In genomic region chr11:62392944-62393628, GRCh38 we compare ENCODE assay signal across 10 cellular contexts. TPM values are rescaled to one million over a fixed set of nuclear protein-coding genes. Genes with fewer than 3 reads are reported as not detected.
DNase-seq lines count a peak whose midpoint lies in the region; ATAC-seq, FAIRE-seq and TF ChIP-seq lines count a peak whose summit lies in the region.
"Had no signal": no experiment of that assay in that cellular context is flagged by ENCODE, and none has a peak within 500 bp of the region (broad histone marks: within the 10 kb centered on the region; RNA-seq: fewer than 3 reads in every experiment).

No MANE protein-coding gene starts in this region.

- H3K4me3 Mint-ChIP-seq in CD4-positive, CD25-positive, alpha-beta regulatory T cell, result no peak overlapping the region

- no peak overlapping the region for H3K4me3 ChIP-seq in CD4-positive, CD25-positive, alpha-beta regulatory T cell (ENCODE audit: low read depth, low read length)
- H3K4me3 ChIP-seq in SU-DHL-6 (ENCODE audit: insufficient read depth, low read length, poor library complexity, severe bottlenecking) (no peak overlapping the region), keratinocyte (ENCODE audit: control insufficient read depth in 2 of 3, extremely low read depth in 1 of 3, insufficient read depth in 2 of 3, low read depth in 1 of 3, low read length in 3 of 3) (no peak overlapping the region)
- H3K4me3 ChIP-seq: psoas muscle, suprapubic skin had no signal

- H3K27me3 Mint-ChIP-seq in CD4-positive, CD25-positive, alpha-beta regulatory T cell, result peaks cover 24% of the 10 kb centered on the region

- no peaks in the 10 kb centered on the region for H3K9me3 ChIP-seq in CD4-positive, CD25-positive, alpha-beta regulatory T cell (ENCODE audit: control insufficient read depth in 2 of 2, low read length in 2 of 2)
- no peaks in the 10 kb centered on the region for H3K9me3 ChIP-seq in SU-DHL-6 (ENCODE audit: insufficient read depth, low read length)
- no peaks in the 10 kb centered on the region for H3K9me3 ChIP-seq in keratinocyte (ENCODE audit: control insufficient read depth, low read depth, low read length)
- H3K9me3 ChIP-seq: psoas muscle, suprapubic skin had no signal

- no peaks in the 10 kb centered on the region for H4K20me1 ChIP-seq in SU-DHL-6 (ENCODE audit: low read depth, low read length)
- H4K20me1 ChIP-seq in keratinocyte (ENCODE audit: control insufficient read depth, extremely low read depth, insufficient read depth, low read length), result no peaks in the 10 kb centered on the region

- H3K4me1 Mint-ChIP-seq in CD4-positive, CD25-positive, alpha-beta regulatory T cell, result peaks cover 5 to 12% (median 9%) of the 10 kb centered on the region in 4 donors

- no peaks in the 10 kb centered on the region for H3K4me1 ChIP-seq in CD4-positive, CD25-positive, alpha-beta regulatory T cell (ENCODE audit: control insufficient read depth, insufficient read depth, low read length, poor library complexity, severe bottlenecking)
- H3K4me1 ChIP-seq in keratinocyte (ENCODE audit: control insufficient read depth, extremely low read depth, insufficient read depth, low read length), result peaks cover 8% of the 10 kb centered on the region

- H3K27ac Mint-ChIP-seq in CD4-positive, CD25-positive, alpha-beta regulatory T cell, result peak overlapping the region in 2 of 3 donors; percentile 33 to 71

- no peaks in the 10 kb centered on the region for H3K79me2 ChIP-seq in SU-DHL-6 (ENCODE audit: insufficient read depth, low read length)
- H3K79me2 ChIP-seq in keratinocyte (ENCODE audit: control insufficient read depth, insufficient read depth, low read length), result no peaks in the 10 kb centered on the region

- in situ Hi-C loops in GM13976 (cut with MboI; ENCODE audit: low sequenced_read_pairs, unreplicated experiment), result loop anchor here (25.0 kb wide), 1 partner anchor 469 kb away; no protein-coding TSS in a partner anchor

- H3K27ac ChIP-seq in CD4-positive, CD25-positive, alpha-beta regulatory T cell (ENCODE audit: insufficient read depth, low read length, poor library complexity, severe bottlenecking), result no peak overlapping the region
- H3K27ac ChIP-seq in SU-DHL-6 (ENCODE audit: low read depth, low read length), result no peak overlapping the region
- no peak overlapping the region for H3K27ac ChIP-seq in keratinocyte (ENCODE audit: control insufficient read depth, insufficient read depth, low read length)
- H3K27ac ChIP-seq: psoas muscle, suprapubic skin had no signal

- H3K9me3 Mint-ChIP-seq in CD4-positive, CD25-positive, alpha-beta regulatory T cell, result no peaks in the 10 kb centered on the region

- H3K27me3 ChIP-seq in CD4-positive, CD25-positive, alpha-beta regulatory T cell (ENCODE audit: control insufficient read depth, insufficient read depth, low read length), result peaks cover 2% of the 10 kb centered on the region
- no peaks in the 10 kb centered on the region for H3K27me3 ChIP-seq in SU-DHL-6 (ENCODE audit: low read length)
- H3K27me3 ChIP-seq in keratinocyte (ENCODE audit: control insufficient read depth, extremely low read depth, insufficient read depth, low read length), result no peaks in the 10 kb centered on the region
- H3K27me3 ChIP-seq: suprapubic skin had no signal

- H2AFZ ChIP-seq in SU-DHL-6 (ENCODE audit: low read depth, low read length, severe bottlenecking), result no peak overlapping the region
- no peak overlapping the region for H2AFZ ChIP-seq in keratinocyte (ENCODE audit: control insufficient read depth, low read length)

- peak in 2 of 3 donors; percentile 38 to 62 for DNase-seq in CD4-positive, CD25-positive, alpha-beta regulatory T cell
- peak; percentile 34 for DNase-seq in GM13976 (ENCODE audit: low spot score)
- no peak for DNase-seq in keratinocyte (ENCODE audit: low read depth, low spot score)
- DNase-seq in stimulated activated CD4-positive, alpha-beta T cell treated with anti-CD3 and anti-CD28 coated beads, Interleukin-4, amount 100 ng/mL, for 24 hours, result no peak
- DNase-seq in middle frontal gyrus (ENCODE audit: extremely low spot score, low spot score), result no peak
- no peak for DNase-seq in globus pallidus (ENCODE audit: low spot score)
- DNase-seq in stimulated activated CD4-positive, alpha-beta T cell treated with anti-CD3 and anti-CD28 coated beads, Interleukin-4, amount 100 ng/mL, for 1 hour, result no peak
- DNase-seq: psoas muscle had no signal

- no peaks in the 10 kb centered on the region for H3F3A ChIP-seq in SU-DHL-6 (ENCODE audit: insufficient read depth)

- H3K9ac ChIP-seq in SU-DHL-6 (ENCODE audit: low read length), result no peak overlapping the region
- no peak overlapping the region for H3K9ac ChIP-seq in keratinocyte (ENCODE audit: control insufficient read depth, extremely low read depth, insufficient read depth, low read length)

- no peaks in the 10 kb centered on the region for H3K36me3 Mint-ChIP-seq in CD4-positive, CD25-positive, alpha-beta regulatory T cell

- H3K4me2 ChIP-seq in SU-DHL-6 (ENCODE audit: low read depth, low read length, poor library complexity, severe bottlenecking), result no peak overlapping the region
- no peak overlapping the region for H3K4me2 ChIP-seq in keratinocyte (ENCODE audit: control insufficient read depth, extremely low read depth, insufficient read depth, low read depth, low read length)

- H3K9me1 ChIP-seq in keratinocyte (ENCODE audit: control insufficient read depth, extremely low read depth, insufficient read depth, low read length), result no peaks in the 10 kb centered on the region

- TF ChIP-seq CTCF in GM13976 (IDR thresholded peaks at IDR 0.05; ENCODE audit: borderline replicate concordance, control extremely low read depth, extremely low read depth, insufficient read depth, missing control alignments) (peak; percentile 2), SU-DHL-6 (IDR thresholded peaks at IDR 0.05; ENCODE audit: insufficient read depth, low read length, poor library complexity, severe bottlenecking) (peak; percentile 31), keratinocyte (optimal IDR thresholded peaks at IDR 0.05 in 1 of 3, IDR thresholded peaks at IDR 0.05 in 1 of 3, conservative IDR thresholded peaks at IDR 0.05 in 1 of 3; ENCODE audit: extremely low read depth in 1 of 3, insufficient read depth in 2 of 3, low read length in 3 of 3) (peak; percentile 10 to 50 (median 43))

- dilution Hi-C loops in keratinocyte (cut with MboI; ENCODE audit: extremely low pct_ligation_motif_present, low sequenced_read_pairs), result no loop called here

- no peaks in the 10 kb centered on the region for H3K9me2 ChIP-seq in SU-DHL-6 (replicated peaks; ENCODE audit: insufficient read depth, low read length)

- peak; percentile 75 to 87 for ATAC-seq in CD4-positive, CD25-positive, alpha-beta regulatory T cell (ENCODE audit: low read depth in 2 of 2)
- ATAC-seq: psoas muscle had no signal

- H3K36me3 ChIP-seq in CD4-positive, CD25-positive, alpha-beta regulatory T cell (ENCODE audit: control insufficient read depth, insufficient read depth, low read length), result no peaks in the 10 kb centered on the region
- H3K36me3 ChIP-seq in SU-DHL-6 (ENCODE audit: low read length) (no peaks in the 10 kb centered on the region), keratinocyte (ENCODE audit: control insufficient read depth in 2 of 2, extremely low read depth in 1 of 2, insufficient read depth in 2 of 2, low read length in 2 of 2) (no peaks in the 10 kb centered on the region)
- H3K36me3 ChIP-seq: suprapubic skin had no signal

- FAIRE-seq in keratinocyte (lab: Jason Lieb, UNC), result no peak

RNA-seq across cellular contexts. Expression of gene SCGB1A1, which starts 25.7 kb away (rescaled TPM):
- total RNA-seq in CD4-positive, CD25-positive, alpha-beta regulatory T cell, result not detected
- polyA plus RNA-seq in CD4-positive, CD25-positive, alpha-beta regulatory T cell, result not detected
- not detected in 3 replicates for polyA plus RNA-seq in keratinocyte
- polyA plus RNA-seq in keratinocyte (2011; ENCODE audit: low read depth), result not detected
- not detected in 2 replicates for polyA plus RNA-seq in keratinocyte (2011; cell fraction: cytosol; rRNA removed)
- not detected in 2 replicates for polyA plus RNA-seq in keratinocyte (2011; cell fraction: nucleus; rRNA removed)
- polyA plus RNA-seq in keratinocyte (2012; ENCODE audit: low replicate concordance), result not detected in 2 replicates
- polyA minus RNA-seq in keratinocyte, result not detected in 3 replicates
- not detected for polyA minus RNA-seq in keratinocyte (2011; cell fraction: cytosol; rRNA and poly(A)+ RNA removed)
- polyA minus RNA-seq in keratinocyte (2011; cell fraction: nucleus; rRNA and poly(A)+ RNA removed), result not detected in 2 replicates
- total RNA-seq: psoas muscle, suprapubic skin had no signal

RNA-seq across cellular contexts. Expression of gene ASRGL1, which starts 55.8 kb away (rescaled TPM):
- 0.57 TPM for total RNA-seq in CD4-positive, CD25-positive, alpha-beta regulatory T cell
- 1 to 10 TPM in 3 of 4 donors, not detected in 1; 1.4 to 3.6 (median 3.5) TPM for polyA plus RNA-seq in CD4-positive, CD25-positive, alpha-beta regulatory T cell
- 0.05 to 0.25 TPM (median 0.14 TPM) in 3 replicates for polyA plus RNA-seq in keratinocyte
- polyA plus RNA-seq in keratinocyte (2011; ENCODE audit: low read depth), result not detected
- not detected in 2 replicates for polyA plus RNA-seq in keratinocyte (2011; cell fraction: cytosol; rRNA removed)
- polyA plus RNA-seq in keratinocyte (2011; cell fraction: nucleus; rRNA removed), result not detected in 2 replicates
- 0.14 TPM in 1 of 2 replicates, not detected in the other for polyA plus RNA-seq in keratinocyte (2012; ENCODE audit: low replicate concordance)
- polyA minus RNA-seq in keratinocyte, result 0.13 TPM in 1 of 3 replicates, not detected in the others
- not detected for polyA minus RNA-seq in keratinocyte (2011; cell fraction: cytosol; rRNA and poly(A)+ RNA removed)
- polyA minus RNA-seq in keratinocyte (2011; cell fraction: nucleus; rRNA and poly(A)+ RNA removed), result not detected in 2 replicates

Comparison
In these comparisons a context has a peak if more than half of its experiments do, and no peak if none do; other contexts are left out.
1. DNase-seq: peak in CD4-positive, CD25-positive, alpha-beta regulatory T cell (2 of 3) and GM13976 (single experiment); none in keratinocyte (single experiment), stimulated activated CD4-positive, alpha-beta T cell treated with anti-CD3 and anti-CD28 coated beads, Interleukin-4, amount 100 ng/mL, for 24 hours (single experiment), middle frontal gyrus (single experiment), globus pallidus (single experiment) and stimulated activated CD4-positive, alpha-beta T cell treated with anti-CD3 and anti-CD28 coated beads, Interleukin-4, amount 100 ng/mL, for 1 hour (single experiment).
2. Peak in every context shown above with its lines, with median percentiles within 50 percentile points of each other: CTCF ChIP-seq.